ENCODE assay signal across 1 cellular context in the genomic region with DNA sequence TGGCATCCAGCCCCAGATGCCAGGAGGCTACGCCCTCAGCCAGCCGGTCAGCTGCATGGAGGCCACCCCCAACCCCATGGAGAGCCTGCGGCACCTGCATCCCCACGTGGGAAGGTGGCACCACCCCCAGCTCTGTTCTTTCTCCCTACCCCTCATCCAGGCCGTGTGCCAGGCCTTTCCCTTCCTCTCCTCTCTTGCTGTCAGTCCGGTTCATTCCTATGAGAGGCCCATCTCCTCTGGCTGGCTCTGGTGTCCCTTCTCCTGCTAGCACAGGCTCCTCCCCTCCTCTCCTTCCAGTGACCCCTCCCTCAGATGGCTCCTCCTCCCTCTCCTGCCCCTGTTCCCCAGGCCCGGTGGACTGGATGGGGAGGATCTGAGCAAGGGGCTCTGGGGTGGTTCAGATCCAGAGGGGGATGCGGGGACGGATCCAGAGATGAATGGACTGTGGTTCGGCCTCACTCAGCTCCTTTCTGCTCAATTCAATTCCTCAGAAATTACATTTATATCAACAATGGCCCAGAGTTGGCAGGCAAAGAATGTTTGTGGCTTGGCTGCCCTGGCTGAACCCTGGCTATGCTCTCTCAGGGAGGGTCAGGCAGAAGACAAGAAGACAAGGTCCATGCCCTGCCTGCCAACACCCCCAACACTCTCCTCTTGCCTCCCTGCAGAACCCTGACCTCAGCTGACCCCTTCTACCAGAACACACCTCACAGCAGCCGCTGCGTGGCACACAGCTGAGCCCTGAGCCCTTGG.
TF ChIP-seq lines count a peak whose summit lies in the region.

No MANE protein-coding gene starts in this region.

TF ChIP-seq in HepG2, 621 proteins besides CTCF, POLR2A, EP300 and RAD21 (continued from another document):
- TF ChIP-seq RARA (CRISPR knock-in tag; IDR thresholded peaks at IDR 0.05) (peak; percentile 45; the same call in 1 of the 2 replicates), IKZF4 (CRISPR knock-in tag; IDR thresholded peaks at IDR 0.05; ENCODE audit: borderline replicate concordance, low read depth, not compliant biosample characterization) (no peak), CEBPG (CRISPR knock-in tag; IDR thresholded peaks at IDR 0.05) (no peak), ZNF138 (CRISPR knock-in tag; IDR thresholded peaks at IDR 0.05; ENCODE audit: low read depth) (no peak), ZNF891 (CRISPR knock-in tag; IDR thresholded peaks at IDR 0.05) (no peak), TMF1 (CRISPR knock-in tag; IDR thresholded peaks at IDR 0.05; ENCODE audit: low read depth) (no peak), PCBP2 (optimal IDR thresholded peaks at IDR 0.05; ENCODE audit: low read depth, low read length, poor library complexity, severe bottlenecking) (no peak), CSRNP1 (CRISPR knock-in tag; IDR thresholded peaks at IDR 0.05) (no peak), ZNF496 (CRISPR knock-in tag; IDR thresholded peaks at IDR 0.05; ENCODE audit: insufficient replicate concordance) (no peak), CC2D1A (CRISPR knock-in tag; IDR thresholded peaks at IDR 0.05) (no peak), ZNF841 (CRISPR knock-in tag; IDR thresholded peaks at IDR 0.05; ENCODE audit: borderline replicate concordance) (no peak), ZBTB40 (IDR thresholded peaks at IDR 0.05) (no peak), ZBTB40 (CRISPR knock-in tag; IDR thresholded peaks at IDR 0.05) (no peak)
- TF ChIP-seq, protein P1, sequence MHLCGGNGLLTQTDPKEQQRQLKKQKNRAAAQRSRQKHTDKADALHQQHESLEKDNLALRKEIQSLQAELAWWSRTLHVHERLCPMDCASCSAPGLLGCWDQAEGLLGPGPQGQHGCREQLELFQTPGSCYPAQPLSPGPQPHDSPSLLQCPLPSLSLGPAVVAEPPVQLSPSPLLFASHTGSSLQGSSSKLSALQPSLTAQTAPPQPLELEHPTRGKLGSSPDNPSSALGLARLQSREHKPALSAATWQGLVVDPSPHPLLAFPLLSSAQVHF (CRISPR knock-in tag; IDR thresholded peaks at IDR 0.05): 0 out of 2 replicates have a peak, but pooled peaks have one; percentile 47
